In the genomic region with DNA sequence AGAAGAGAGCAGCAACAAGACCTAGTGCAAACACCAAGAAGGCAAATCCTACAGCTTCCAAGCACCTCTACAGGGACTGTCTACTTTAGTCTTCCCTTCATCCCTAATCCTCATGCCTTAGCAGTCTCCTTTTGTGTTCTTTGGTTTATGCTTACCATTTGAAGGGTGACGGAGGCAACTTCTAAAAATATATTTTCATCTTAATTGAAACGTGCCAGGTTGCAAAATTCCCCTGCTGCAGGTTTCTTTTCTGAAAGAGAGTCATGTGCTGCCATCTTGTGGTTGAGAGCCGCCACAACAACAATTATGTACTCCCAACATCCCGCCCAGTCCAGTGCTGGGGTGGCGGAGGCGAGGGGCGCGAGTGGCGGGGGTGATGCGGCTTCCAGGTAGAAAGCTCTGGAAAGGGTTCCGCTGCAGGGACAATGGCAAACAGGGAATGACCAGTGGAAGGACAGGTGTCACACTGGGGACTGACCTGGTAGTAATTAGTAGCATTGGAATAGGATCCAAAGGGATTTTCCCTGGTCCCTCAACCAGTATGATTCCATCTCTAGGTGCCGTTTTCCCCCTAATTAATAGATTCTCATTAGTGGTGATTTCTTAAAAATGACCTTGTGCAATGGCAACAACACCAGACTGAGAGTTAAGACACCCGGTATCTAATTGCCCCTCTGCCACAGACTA, we compare ENCODE assay signal across 8 cellular contexts.
DNase-seq lines count a peak whose midpoint lies in the region; ATAC-seq and TF ChIP-seq lines count a peak whose summit lies in the region.

No MANE protein-coding gene starts in this region.

- peak overlapping the region in 1 of 8 donors; percentile 5 for H3K4me3 Mint-ChIP-seq in naive B cell

- H3K9me3 ChIP-seq in DOHH2 (ENCODE audit: control insufficient read depth, insufficient read depth, low read length) (no peaks in the 10 kb centered on the region), OCI-LY1 (ENCODE audit: low read length) (no peaks in the 10 kb centered on the region)

- H4K20me1 ChIP-seq in DOHH2 (ENCODE audit: control insufficient read depth, insufficient read depth, low read depth, low read length), result no peaks in the 10 kb centered on the region
- H4K20me1 ChIP-seq in OCI-LY1 (ENCODE audit: insufficient read depth, low read length), result no peaks in the 10 kb centered on the region

- H3K79me2 ChIP-seq in DOHH2 (ENCODE audit: control insufficient read depth, low read length) (no peaks in the 10 kb centered on the region), OCI-LY1 (ENCODE audit: insufficient read depth, low read length) (no peaks in the 10 kb centered on the region)

- H2AFZ ChIP-seq in OCI-LY1 (ENCODE audit: low read length), result no peak overlapping the region

- H3K27ac ChIP-seq in DOHH2 (ENCODE audit: low read depth, low read length) (no peak overlapping the region), OCI-LY1 (ENCODE audit: low read depth, low read length, poor library complexity, severe bottlenecking) (no peak overlapping the region)

- peak; percentile 84 for TF ChIP-seq CTCF in DOHH2 (IDR thresholded peaks at IDR 0.05; ENCODE audit: low read depth, low read length, poor library complexity, severe bottlenecking)
- peak; percentile 83 for TF ChIP-seq CTCF in OCI-LY1 (IDR thresholded peaks at IDR 0.05; ENCODE audit: low read length)

- H3K4me3 ChIP-seq in DOHH2 (ENCODE audit: low read length), result no peak overlapping the region
- H3K4me3 ChIP-seq in OCI-LY1 (ENCODE audit: low read depth, low read length, poor library complexity, severe bottlenecking), result no peak overlapping the region

- peak overlapping the region in 5 of 6 donors; percentile 36 to 82 (median 48) for H3K27ac Mint-ChIP-seq in naive B cell

- peak overlapping the region; percentile 4; the same call in 1 of the 2 replicates for H3K4me2 ChIP-seq in DOHH2 (ENCODE audit: low read length)
- H3K4me2 ChIP-seq in OCI-LY1 (ENCODE audit: low read length), result no peak overlapping the region

- DNase-seq in HUDEP-2 (lab: John Stamatoyannopoulos, UW; ENCODE audit: unreplicated experiment in 76 of 76) (peak in 47 of 76 experiments; percentile 3 to 68 (median 25)), activated T-cell treated with anti-CD3 and anti-CD28 coated beads for 24 hours (ENCODE audit: low read depth) (peak; percentile 67), naive B cell (peak; percentile 64)
- peak; percentile 59 for DNase-seq in stimulated activated CD8-positive, alpha-beta memory T cell treated with anti-CD3 and anti-CD28 coated beads, Interleukin-7, amount 100 ng/mL, for 24 hours (ENCODE audit: low read depth)

- H3K36me3 ChIP-seq in DOHH2 (ENCODE audit: control insufficient read depth, low read length) (no peaks in the 10 kb centered on the region), OCI-LY1 (ENCODE audit: insufficient read depth, low read length) (no peaks in the 10 kb centered on the region)

- no peaks in the 10 kb centered on the region for H3K36me3 Mint-ChIP-seq in naive B cell

- H3K27me3 Mint-ChIP-seq in naive B cell, result peaks cover 19 to 43% (median 33%) of the 10 kb centered on the region in 3 donors

- peaks cover 8 to 18% (median 13%) of the 10 kb centered on the region in 3 donors for H3K4me1 Mint-ChIP-seq in naive B cell

- H3K27me3 ChIP-seq in DOHH2 (ENCODE audit: control insufficient read depth, low read length), result peaks cover 17% of the 10 kb centered on the region
- H3K27me3 ChIP-seq in OCI-LY1 (ENCODE audit: insufficient read depth, low read length), result no peaks in the 10 kb centered on the region

- peak; percentile 58 for ATAC-seq in esophagus mucosa
- ATAC-seq in naive B cell (ENCODE audit: low read depth in 2 of 2), result peak; percentile 76 to 80
- no peak for ATAC-seq in GM18870 (IDR thresholded peaks at IDR 0.05; ENCODE audit: unreplicated experiment)

- no peak overlapping the region for H3K9ac ChIP-seq in OCI-LY1 (ENCODE audit: low read length)

- H3K4me1 ChIP-seq in DOHH2 (ENCODE audit: control insufficient read depth, low read length) (no peaks in the 10 kb centered on the region), OCI-LY1 (ENCODE audit: insufficient read depth, low read length, severe bottlenecking) (no peaks in the 10 kb centered on the region)

- peaks cover 0 to 7% (median under 1%) of the 10 kb centered on the region in 7 donors for H3K9me3 Mint-ChIP-seq in naive B cell

- no peaks in the 10 kb centered on the region for H3K9me2 ChIP-seq in DOHH2 (replicated peaks; ENCODE audit: control insufficient read depth, low read length)
- H3K9me2 ChIP-seq in OCI-LY1 (ENCODE audit: low read depth, low read length), result no peaks in the 10 kb centered on the region

- no peaks in the 10 kb centered on the region for H3F3A ChIP-seq in DOHH2 (ENCODE audit: control insufficient read depth, insufficient read depth)
- no peaks in the 10 kb centered on the region for H3F3A ChIP-seq in OCI-LY1 (ENCODE audit: insufficient read depth, low read length)
